12 cellular contexts compared by ENCODE assay signal in genomic region chr13:105272660-105273631, GRCh38.
A peak's percentile ranks its signal among the peaks of the same experiment; 100 is the strongest.
DNase-seq lines count a peak whose midpoint lies in the region; ATAC-seq, FAIRE-seq and TF ChIP-seq lines count a peak whose summit lies in the region.
"Had no signal": no experiment of that assay in that cellular context is flagged by ENCODE, and none has a peak within 500 bp of the region (broad histone marks: within the 10 kb centered on the region; RNA-seq: fewer than 3 reads in every experiment).

No MANE protein-coding gene starts in this region.

- H2BK120ac ChIP-seq in H1 (replicated peaks; ENCODE audit: low read depth, low read length) = no peak overlapping the region

- FAIRE-seq in GM12891 (lab: Jason Lieb, UNC) (no peak), H1 (lab: Jason Lieb, UNC) (no peak)

- H3K9me3 ChIP-seq in H1 (ENCODE audit: insufficient read depth in 2 of 2, low read depth in 1 of 2, low read length in 1 of 2) = no peaks in the 10 kb centered on the region
- no peaks in the 10 kb centered on the region for H3K9me3 ChIP-seq in esophagus muscularis mucosa

- H3K23ac ChIP-seq in H1 (ENCODE audit: insufficient read length) = no peak overlapping the region

- intact Hi-C loops in sciatic nerve (cut with DNase I) (no loop called here), esophagus muscularis mucosa (cut with DNase I) (no loop called here)

- H3K4me3 ChIP-seq in H1 (ENCODE audit: extremely low read depth in 1 of 4, insufficient read depth in 2 of 4, low read depth in 3 of 4, low read length in 4 of 4) (no peak overlapping the region), esophagus muscularis mucosa (no peak overlapping the region)

- TF ChIP-seq POLR2A in GM12891 (IDR thresholded peaks at IDR 0.05; ENCODE audit: low read depth, low read length) = no peak
- TF ChIP-seq POLR2A in H1 (IDR thresholded peaks at IDR 0.05; ENCODE audit: control extremely low read depth in 1 of 2, low read depth in 2 of 2, low read length in 2 of 2) = no peak
- no peak for TF ChIP-seq POLR2A in esophagus muscularis mucosa (IDR thresholded peaks at IDR 0.05; ENCODE audit: low read depth)

- TF ChIP-seq RAD21 in H1 (IDR thresholded peaks at IDR 0.05 in 1 of 2, conservative IDR thresholded peaks at IDR 0.05 in 1 of 2; ENCODE audit: low read depth in 2 of 2, low read length in 2 of 2) = no peak

- H3K14ac ChIP-seq in H1 (ENCODE audit: insufficient read length) = no peak overlapping the region

- peak; percentile 60 for ATAC-seq in sciatic nerve
- no peak for ATAC-seq in HG03469 (IDR thresholded peaks at IDR 0.05; ENCODE audit: unreplicated experiment)

- 91% methylated on average over 13 of the region's 13 CpGs; no CpG with 5 or more reads in 1 of the 2 experiments for WGBS in H1 (ENCODE audit: extremely low coverage in 1 of 2, insufficient coverage in 1 of 2, insufficient read length in 1 of 2, insufficient replicate concordance in 2 of 2, low coverage in 1 of 2, low lambda C conversion rate in 2 of 2, missing lambda C conversion rate in 1 of 2), 2 experiments
- WGBS in esophagus muscularis mucosa = 71% methylated on average over 6 of the region's 13 CpGs

- TF ChIP-seq EP300 in H1 (IDR thresholded peaks at IDR 0.05; ENCODE audit: borderline replicate concordance in 1 of 2, low read depth in 2 of 2, low read length in 2 of 2) (no peak), esophagus muscularis mucosa (IDR thresholded peaks at IDR 0.05) (no peak)

- H4K20me1 ChIP-seq in H1 (replicated peaks in 1 of 2; ENCODE audit: control insufficient read depth in 1 of 2, insufficient read depth in 2 of 2, low read length in 2 of 2) = no peaks in the 10 kb centered on the region

- TF ChIP-seq CTCF in H1 (IDR thresholded peaks at IDR 0.05; ENCODE audit: control extremely low read depth in 1 of 3, insufficient read depth in 1 of 3, low read depth in 1 of 3, low read length in 3 of 3) = no peak
- TF ChIP-seq CTCF in esophagus muscularis mucosa (IDR thresholded peaks at IDR 0.05) = no peak

- POLR2A ChIA-PET in H1 (lab: Charles Lee; ENCODE audit: partially characterized antibody) = no interaction called here

- H4K5ac ChIP-seq in H1 (ENCODE audit: insufficient read length, low read depth, low read length) = no peak overlapping the region

- H3K36me3 ChIP-seq in H1 (ENCODE audit: control insufficient read depth in 2 of 4, insufficient read depth in 4 of 4, low read length in 3 of 4) (no peaks in the 10 kb centered on the region), esophagus muscularis mucosa (no peaks in the 10 kb centered on the region)

- H2AK5ac ChIP-seq in H1 (ENCODE audit: low read depth, low read length) = 0 out of 2 replicates have a peak overlapping the region, but pooled peaks have one; percentile 24

- no peaks in the 10 kb centered on the region for H3K79me2 ChIP-seq in H1 (ENCODE audit: control insufficient read depth in 1 of 2, insufficient read depth in 2 of 2, low read length in 2 of 2)

- DNase-seq in GM12891 (ENCODE audit: insufficient read length, low spot score) (no peak), NOMO-1 (lab: John Stamatoyannopoulos, UW; ENCODE audit: unreplicated experiment in 2 of 2) (peak; percentile 56 to 90), H1 (ENCODE audit: low read depth in 1 of 2, low spot score in 2 of 2) (no peak), sciatic nerve (ENCODE audit: low spot score) (no peak), hippocampal formation (lab: John Stamatoyannopoulos, UW) (no peak), esophagus muscularis mucosa (ENCODE audit: extremely low spot score) (no peak), ACHN (no peak)
- DNase-seq: activated CD4-positive, alpha-beta T cell treated with anti-CD3 and anti-CD28 coated beads, Interleukin-2, amount 10 ng/mL, durations not matched to agents 7 days and 5 days; NCI-H1930; T-helper 1 cell had no signal

- H3K79me1 ChIP-seq in H1 (ENCODE audit: low read depth, low read length) = no peaks in the 10 kb centered on the region

- CTCF ChIA-PET in H1 (lab: Charles Lee; ENCODE audit: partially characterized antibody) = interaction anchor here (1.0 to 1.3 kb wide), 4 partner anchors 12 to 1972 kb away, joined by 3 to 5 read pairs (median 3); no protein-coding TSS in a partner anchor

- peak overlapping the region; percentile 59 for H4K91ac ChIP-seq in H1 (replicated peaks; ENCODE audit: insufficient read length, low read length)

- H3K27ac ChIP-seq in H1 (ENCODE audit: low read depth, low read length) (no peak overlapping the region), esophagus muscularis mucosa (replicated peaks in 1 of 4) (no peak overlapping the region)
- H3K27ac ChIP-seq: C4-2B had no signal

- H3K4me2 ChIP-seq in H1 (ENCODE audit: insufficient read depth in 1 of 2, low read depth in 2 of 2, low read length in 2 of 2) = no peak overlapping the region

- no peak overlapping the region for H2BK5ac ChIP-seq in H1 (ENCODE audit: low read depth, low read length)

- H3K23me2 ChIP-seq in H1 (ENCODE audit: low read depth, low read length) = no peaks in the 10 kb centered on the region

- in situ Hi-C loops in ACHN (cut with HindIII; ENCODE audit: low pct_ligation_motif_present, low pct_unique_long_range_greater_than_20kb, low sequenced_read_pairs) = no loop called here

- no peak overlapping the region for H2BK12ac ChIP-seq in H1 (ENCODE audit: low read depth, low read length)

- H3K4ac ChIP-seq in H1 (replicated peaks; ENCODE audit: insufficient read length, low read depth, low read length) = peak overlapping the region; percentile 39

- H3K18ac ChIP-seq in H1 (ENCODE audit: extremely low read depth, low read length) = no peak overlapping the region; the same call in 1 of the 2 replicates

- H4K8ac ChIP-seq in H1 (ENCODE audit: extremely low read depth, insufficient read depth, low read length) = no peak overlapping the region

- H2BK15ac ChIP-seq in H1 (ENCODE audit: low read length) = no peak overlapping the region

- H3K4me1 ChIP-seq in H1 (replicated peaks in 1 of 4; ENCODE audit: control insufficient read depth in 3 of 4, insufficient read depth in 4 of 4, low read length in 3 of 4) (no peaks in the 10 kb centered on the region), esophagus muscularis mucosa (no peaks in the 10 kb centered on the region)

- H2BK20ac ChIP-seq in H1 (ENCODE audit: low read length) = no peak overlapping the region

- no peak overlapping the region for H3K56ac ChIP-seq in H1 (replicated peaks; ENCODE audit: insufficient read length, low read depth, low read length)

- H3K27me3 ChIP-seq in H1 (replicated peaks in 1 of 4; ENCODE audit: control insufficient read depth in 3 of 4, extremely low read depth in 1 of 4, insufficient read depth in 3 of 4, low read length in 3 of 4) (no peaks in the 10 kb centered on the region), esophagus muscularis mucosa (no peaks in the 10 kb centered on the region)

- H2AFZ ChIP-seq in H1 (ENCODE audit: low read length) = no peak overlapping the region; the same call in 1 of the 2 replicates

- H3K9ac ChIP-seq in H1 (replicated peaks in 1 of 4; ENCODE audit: extremely low read depth in 1 of 4, low read depth in 3 of 4, low read length in 3 of 4) = no peak overlapping the region

TF ChIP-seq in GM12891, 5 proteins besides CTCF, POLR2A, EP300 and RAD21:
- TF ChIP-seq PAX5 (IDR thresholded peaks at IDR 0.05; ENCODE audit: insufficient read depth, low read length, severe bottlenecking) (no peak), POLR2AphosphoS5 (IDR thresholded peaks at IDR 0.05; ENCODE audit: low read depth, low read length) (no peak), SPI1 (IDR thresholded peaks at IDR 0.05; ENCODE audit: low read depth, low read length) (peak; percentile 67), POU2F2 (IDR thresholded peaks at IDR 0.05; ENCODE audit: low read depth, low read length) (no peak)
TF ChIP-seq in GM12891: peak in this region for 1.

TF ChIP-seq in H1, 55 proteins besides CTCF, POLR2A, EP300 and RAD21:
- TF ChIP-seq GABPA (IDR thresholded peaks at IDR 0.05; ENCODE audit: borderline replicate concordance, insufficient read depth, low read length) (no peak), SP1 (IDR thresholded peaks at IDR 0.05; ENCODE audit: low read depth, low read length) (no peak), ZNF274 (IDR thresholded peaks at IDR 0.05; ENCODE audit: borderline replicate concordance, extremely low read depth, low read length) (no peak), SIX5 (IDR thresholded peaks at IDR 0.05; ENCODE audit: low read depth, low read length) (no peak), RNF2 (IDR thresholded peaks at IDR 0.05; ENCODE audit: borderline replicate concordance, low read depth, low read length, missing control alignments, poor library complexity, severe bottlenecking) (no peak), E2F6 (IDR thresholded peaks at IDR 0.05) (no peak), TCF12 (IDR thresholded peaks at IDR 0.05; ENCODE audit: low read depth, low read length) (no peak), GTF2F1 (IDR thresholded peaks at IDR 0.05; ENCODE audit: borderline replicate concordance, low read depth, low read length) (no peak), YY1 (IDR thresholded peaks at IDR 0.05; ENCODE audit: low read depth, low read length) (no peak), CTBP2 (IDR thresholded peaks at IDR 0.05; ENCODE audit: borderline replicate concordance, insufficient read depth, insufficient read length, low read length) (no peak), CBX8 (IDR thresholded peaks at IDR 0.05; ENCODE audit: borderline replicate concordance, low read depth, low read length) (no peak), MAX (IDR thresholded peaks at IDR 0.05) (no peak), ASH2L (IDR thresholded peaks at IDR 0.05; ENCODE audit: low read length) (no peak), POU5F1 (IDR thresholded peaks at IDR 0.05; ENCODE audit: low read depth, low read length) (no peak), SIN3A (conservative IDR thresholded peaks at IDR 0.05 in 1 of 2, IDR thresholded peaks at IDR 0.05 in 1 of 2; ENCODE audit: low read depth in 1 of 2, low read length in 2 of 2) (no peak), SRF (IDR thresholded peaks at IDR 0.05; ENCODE audit: low read depth, low read length) (no peak)

Comparison
In these comparisons a context has a peak if more than half of its experiments do, and no peak if none do; other contexts are left out.
1. DNase-seq: peak in NOMO-1 (2 of 2); none in GM12891 (single experiment), H1 (0 of 2), sciatic nerve (single experiment), hippocampal formation (0 of 2), esophagus muscularis mucosa (single experiment) and ACHN (single experiment).